Comparison of ENCODE assay signal across 8 cellular contexts in genomic region chr1:183023601-183024351, GRCh38.
DNase-seq lines count a peak whose midpoint lies in the region; ATAC-seq and TF ChIP-seq lines count a peak whose summit lies in the region.

No MANE protein-coding gene starts in this region.

- peak; percentile 69 for TF ChIP-seq CTCF in retinal pigment epithelial cell (conservative IDR thresholded peaks at IDR 0.05; ENCODE audit: low read depth, low read length)

- peak overlapping the region; percentile 69 for H3K4me3 ChIP-seq in retinal pigment epithelial cell (ENCODE audit: low read length)

- DNase-seq in EL (peak; percentile 62), HPDE6-E6E7 (ENCODE audit: extremely low spot score) (peak; percentile 67), OCI-M2 (lab: John Stamatoyannopoulos, UW; ENCODE audit: unreplicated experiment) (peak; percentile 11), amniotic epithelial cell (ENCODE audit: low read depth) (peak; percentile 58), hypothalamus (lab: John Stamatoyannopoulos, UW) (peak in 38 of 51 donors; percentile 2 to 71 (median 30)), retinal pigment epithelial cell (ENCODE audit: low read depth) (no peak), hepatic stellate cell (ENCODE audit: low spot score) (no peak)

- peak; percentile 65 for ATAC-seq in GM21447 (IDR thresholded peaks at IDR 0.05; ENCODE audit: unreplicated experiment)

Comparison
In these comparisons a context has a peak if more than half of its experiments do, and no peak if none do; other contexts are left out.
1. DNase-seq: peak in EL (single experiment), HPDE6-E6E7 (single experiment), OCI-M2 (single experiment), amniotic epithelial cell (single experiment) and hypothalamus (38 of 51); none in retinal pigment epithelial cell (single experiment) and hepatic stellate cell (single experiment).